In genomic region chr10:34148258-34148657, GRCh38 we compare ENCODE assay signal across 39 cellular contexts.
"Had no signal": no experiment of that assay in that cellular context is flagged by ENCODE, and none has a peak within 500 bp of the region (broad histone marks: within the 10 kb centered on the region; RNA-seq: fewer than 3 reads in every experiment).

No MANE protein-coding gene starts in this region.

- H3K4me1 Mint-ChIP-seq: activated naive CD4-positive, alpha-beta T cell treated with anti-CD3 and anti-CD28 coated beads, Interleukin-2, amount 10 ng/mL, durations not matched to agents 7 days and 5 days; activated naive CD4-positive, alpha-beta T cell treated with anti-CD3 and anti-CD28 coated beads, Interleukin-2, amount 50 U/mL, for 24 hours; activated naive CD8-positive, alpha-beta T cell treated with anti-CD3 and anti-CD28 coated beads for 36 hours; activated naive CD8-positive, alpha-beta T cell treated with anti-CD3 and anti-CD28 coated beads, Interleukin-2, amount 10 ng/mL, durations not matched to agents 7 days and 5 days; activated naive CD8-positive, alpha-beta T cell treated with anti-CD3 and anti-CD28 coated beads, Interleukin-2, amount 50 U/mL, for 24 hours; activated T-helper 17 cell treated with anti-CD3 and anti-CD28 coated beads, Interleukin-2, amount 50 U/mL, for 72 hours; central memory CD8-positive, alpha-beta T cell had no signal

- H3K4me1 ChIP-seq: adrenal gland, breast epithelium had no signal

- H3K9me3 Mint-ChIP-seq: activated naive CD4-positive, alpha-beta T cell treated with anti-CD3 and anti-CD28 coated beads, Interleukin-2, amount 10 ng/mL, durations not matched to agents 7 days and 5 days; activated naive CD8-positive, alpha-beta T cell treated with anti-CD3 and anti-CD28 coated beads, Interleukin-2, amount 10 ng/mL, durations not matched to agents 7 days and 5 days; activated T-cell treated with anti-CD3 and anti-CD28 coated beads, Interleukin-2, amount 50 U/mL, for 24 hours; activated T-helper 1 cell treated with anti-CD3 and anti-CD28 coated beads, Interleukin-12 subunit alpha, Interleukin-12 subunit beta, Interleukin-2, Interleukin-4 antibody, amounts not matched to agents 30 ng/mL and 10 ng/mL and 1 ng/mL, durations not matched to agents 14 hours and 24 hours and 36 hours; activated T-helper 2 cell treated with anti-CD3 and anti-CD28 coated beads, Interferon-gamma antibody, Interleukin-2, Interleukin-4, amounts not matched to agents 10 μg/mL and 5 μg/mL and 100 μg/mL, durations not matched to agents 14 hours and 24 hours and 36 hours; central memory CD8-positive, alpha-beta T cell had no signal

- H3K4me3 Mint-ChIP-seq: activated naive CD4-positive, alpha-beta T cell treated with anti-CD3 and anti-CD28 coated beads for 36 hours; activated naive CD4-positive, alpha-beta T cell treated with anti-CD3 and anti-CD28 coated beads, Interleukin-2, amount 10 ng/mL, durations not matched to agents 7 days and 5 days; activated naive CD4-positive, alpha-beta T cell treated with anti-CD3 and anti-CD28 coated beads, Interleukin-2, amount 50 U/mL, for 24 hours; activated naive CD8-positive, alpha-beta T cell; activated naive CD8-positive, alpha-beta T cell treated with anti-CD3 and anti-CD28 coated beads for 36 hours; activated naive CD8-positive, alpha-beta T cell treated with anti-CD3 and anti-CD28 coated beads, Interleukin-2, amount 10 ng/mL, durations not matched to agents 7 days and 5 days; activated naive CD8-positive, alpha-beta T cell treated with anti-CD3 and anti-CD28 coated beads, Interleukin-2, amount 50 U/mL, for 24 hours; activated T-cell treated with anti-CD3 and anti-CD28 coated beads, Interleukin-2, amount 50 U/mL, for 24 hours; activated T-cell treated with anti-CD3 and anti-CD28 coated beads, Interleukin-2, amount 50 U/mL, for 72 hours; activated T-helper 1 cell treated with anti-CD3 and anti-CD28 coated beads, Interleukin-12 subunit alpha, Interleukin-12 subunit beta, Interleukin-2, Interleukin-4 antibody, amounts not matched to agents 30 ng/mL and 10 ng/mL and 1 ng/mL, durations not matched to agents 14 hours and 24 hours and 36 hours; activated T-helper 17 cell treated with anti-CD3 and anti-CD28 coated beads, Interleukin-2, amount 50 U/mL, for 72 hours; brain; central memory CD8-positive, alpha-beta T cell had no signal

- ATAC-seq: activated naive CD4-positive, alpha-beta T cell treated with anti-CD3 and anti-CD28 coated beads, Interleukin-2, amount 50 U/mL, for 72 hours; activated naive CD8-positive, alpha-beta T cell treated with anti-CD3 and anti-CD28 coated beads, Interleukin-2, amount 50 U/mL, for 24 hours; activated T-cell treated with anti-CD3 and anti-CD28 coated beads, Interleukin-2, amount 50 U/mL, for 72 hours; activated T-helper 17 cell treated with anti-CD3 and anti-CD28 coated beads, Interleukin-2, amount 50 U/mL, for 72 hours had no signal

- H3K27ac ChIP-seq: adrenal gland, ascending aorta, body of pancreas, brain microvascular endothelial cell, breast epithelium, cardiac muscle cell had no signal

- H3K36me3 Mint-ChIP-seq: activated naive CD4-positive, alpha-beta T cell treated with anti-CD3 and anti-CD28 coated beads, Interleukin-2, amount 10 ng/mL, durations not matched to agents 7 days and 5 days; activated naive CD4-positive, alpha-beta T cell treated with anti-CD3 and anti-CD28 coated beads, Interleukin-2, amount 50 U/mL, for 24 hours; activated naive CD8-positive, alpha-beta T cell; activated naive CD8-positive, alpha-beta T cell treated with anti-CD3 and anti-CD28 coated beads for 36 hours; activated naive CD8-positive, alpha-beta T cell treated with anti-CD3 and anti-CD28 coated beads, Interleukin-2, amount 10 ng/mL, durations not matched to agents 7 days and 5 days had no signal

- H3K27me3 Mint-ChIP-seq: activated naive CD4-positive, alpha-beta T cell treated with anti-CD3 and anti-CD28 coated beads, Interleukin-2, amount 10 ng/mL, durations not matched to agents 7 days and 5 days; activated naive CD8-positive, alpha-beta T cell; brain; central memory CD8-positive, alpha-beta T cell had no signal

- DNase-seq: activated effector memory CD4-positive, alpha-beta T cell treated with anti-CD3 and anti-CD28 coated beads, Interleukin-2, amount 50 U/mL, for 16 hours; activated effector memory CD4-positive, alpha-beta T cell treated with Interleukin-2 at 50 U/mL for 16 hours; activated gamma-delta T cell; activated gamma-delta T cell treated with Interleukin-2 at 50 U/mL for 16 hours; activated naive CD4-positive, alpha-beta T cell; activated naive CD4-positive, alpha-beta T cell treated with anti-CD3 and anti-CD28 coated beads for 36 hours; activated naive CD4-positive, alpha-beta T cell treated with anti-CD3 and anti-CD28 coated beads, Interleukin-2, amount 10 ng/mL, durations not matched to agents 7 days and 5 days; activated naive CD4-positive, alpha-beta T cell treated with anti-CD3 and anti-CD28 coated beads, Interleukin-2, amount 50 U/mL, for 16 hours; activated naive CD4-positive, alpha-beta T cell treated with Interleukin-2 at 50 U/mL for 16 hours; activated naive CD8-positive, alpha-beta T cell treated with anti-CD3 and anti-CD28 coated beads for 36 hours; activated naive CD8-positive, alpha-beta T cell treated with anti-CD3 and anti-CD28 coated beads, Interleukin-2, amount 10 ng/mL, durations not matched to agents 7 days and 5 days; activated naive CD8-positive, alpha-beta T cell treated with anti-CD3 and anti-CD28 coated beads, Interleukin-2, amount 50 U/mL, for 24 hours; activated T-cell treated with anti-CD3 and anti-CD28 coated beads, Interleukin-2, amount 50 U/mL, for 1 hour; activated T-cell treated with anti-CD3 and anti-CD28 coated beads, Interleukin-2, amount 50 U/mL, for 24 hours; activated T-cell treated with anti-CD3 and anti-CD28 coated beads, Interleukin-2, amount 50 U/mL, for 48 hours; activated T-cell treated with anti-CD3 and anti-CD28 coated beads, Interleukin-2, amount 50 U/mL, for 72 hours; adrenal gland; amniotic stem cell; amygdala; anterior cingulate cortex; aorta; brain microvascular endothelial cell; caudate nucleus; central memory CD4-positive, alpha-beta T cell; cerebellar nuclear complex had no signal

- H3K9me3 ChIP-seq: adrenal gland, ascending aorta, body of pancreas, breast epithelium had no signal

- H3K36me3 ChIP-seq: adrenal gland, ascending aorta, brain microvascular endothelial cell, breast epithelium, cardiac muscle cell had no signal

- H3K4me3 ChIP-seq: adrenal gland, ascending aorta, body of pancreas, breast epithelium, cardiac muscle cell had no signal

- FAIRE-seq: astrocyte, bronchial epithelial cell had no signal

- H3K27me3 ChIP-seq: adrenal gland, ascending aorta, body of pancreas, brain microvascular endothelial cell, breast epithelium, cardiac muscle cell had no signal
